9 cellular contexts compared by ENCODE assay signal in the genomic region with DNA sequence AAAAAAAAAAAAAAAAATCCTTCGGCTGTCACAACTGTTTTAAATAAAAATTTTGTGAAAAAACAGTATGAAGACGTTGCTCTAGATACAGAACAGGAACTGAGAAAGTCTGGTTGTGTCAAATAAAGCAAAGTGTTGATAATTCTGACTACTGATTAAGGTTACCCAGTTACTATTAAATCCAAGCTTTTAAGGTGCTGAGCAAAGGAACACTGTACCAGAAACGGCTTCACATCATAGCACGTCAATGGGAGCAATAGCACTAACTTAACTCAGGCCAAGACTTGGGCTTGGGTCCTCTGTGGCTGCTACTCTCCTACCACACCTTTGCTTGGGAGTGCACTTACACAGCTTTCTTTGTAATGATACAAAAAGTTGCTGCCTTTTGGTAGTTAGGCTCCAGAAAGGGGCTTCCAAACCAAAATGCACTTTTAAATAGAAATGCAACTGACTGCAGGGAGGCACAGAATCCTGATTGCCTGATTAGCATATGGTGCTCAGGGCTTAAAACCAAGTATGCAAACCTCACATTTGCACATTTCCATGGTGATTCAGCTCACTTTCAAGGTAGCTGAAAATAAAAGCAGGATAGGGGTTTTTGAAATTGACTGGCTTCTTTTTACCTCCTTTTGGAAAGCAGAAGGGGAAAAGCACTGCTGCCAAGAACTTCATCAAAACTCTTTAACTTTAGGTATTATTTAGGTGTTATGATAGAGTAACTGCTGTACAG. TPM values are rescaled to one million over a fixed set of nuclear protein-coding genes. Genes with fewer than 3 reads are reported as not detected.
DNase-seq lines count a peak whose midpoint lies in the region; ATAC-seq and TF ChIP-seq lines count a peak whose summit lies in the region.
"Had no signal": no experiment of that assay in that cellular context is flagged by ENCODE, and none has a peak within 500 bp of the region (broad histone marks: within the 10 kb centered on the region; RNA-seq: fewer than 3 reads in every experiment).

No MANE protein-coding gene starts in this region.

- H3K27me3 ChIP-seq in liver (ENCODE audit: control insufficient read depth in 4 of 4, insufficient read depth in 4 of 4, low read length in 3 of 4) (no peaks in the 10 kb centered on the region), upper lobe of left lung (no peaks in the 10 kb centered on the region)

- peak overlapping the region; percentile 94 for H3K27ac Mint-ChIP-seq in activated naive CD4-positive, alpha-beta T cell treated with anti-CD3 and anti-CD28 coated beads, Interleukin-2, amount 10 ng/mL, durations not matched to agents 7 days and 5 days
- H3K27ac Mint-ChIP-seq in activated naive CD4-positive, alpha-beta T cell treated with anti-CD3 and anti-CD28 coated beads, Interleukin-2, amount 50 U/mL, for 72 hours, result peak overlapping the region; percentile 96 to 99

- TF ChIP-seq CTCF in liver (IDR thresholded peaks at IDR 0.05; ENCODE audit: low read depth, low read length, missing input control) (no peak), upper lobe of left lung (IDR thresholded peaks at IDR 0.05) (no peak), lower leg skin (IDR thresholded peaks at IDR 0.05) (no peak)

- peaks cover 16 to 61% (median 40%) of the 10 kb centered on the region in 4 donors for H3K4me1 ChIP-seq in liver (ENCODE audit: control insufficient read depth in 4 of 4, insufficient read depth in 4 of 4, low read length in 3 of 4)
- peaks cover 70 to 80% (median 75%) of the 10 kb centered on the region in 4 donors for H3K4me1 ChIP-seq in upper lobe of left lung

- ATAC-seq in activated naive CD4-positive, alpha-beta T cell treated with anti-CD3 and anti-CD28 coated beads, Interleukin-2, amount 50 U/mL, for 72 hours, result peak in 1 of 2 donors; percentile 30
- ATAC-seq in upper lobe of left lung (ENCODE audit: low FRiP score in 2 of 2), result no peak
- ATAC-seq: sciatic nerve had no signal

- H3K4me1 Mint-ChIP-seq in activated naive CD4-positive, alpha-beta T cell treated with anti-CD3 and anti-CD28 coated beads, Interleukin-2, amount 10 ng/mL, durations not matched to agents 7 days and 5 days, result peaks cover 68% of the 10 kb centered on the region

- no peaks in the 10 kb centered on the region for H3K27me3 Mint-ChIP-seq in activated naive CD4-positive, alpha-beta T cell treated with anti-CD3 and anti-CD28 coated beads, Interleukin-2, amount 10 ng/mL, durations not matched to agents 7 days and 5 days

- TF ChIP-seq EP300 in upper lobe of left lung (IDR thresholded peaks at IDR 0.05), result no peak

- H3K9me3 Mint-ChIP-seq in activated naive CD4-positive, alpha-beta T cell treated with anti-CD3 and anti-CD28 coated beads, Interleukin-2, amount 10 ng/mL, durations not matched to agents 7 days and 5 days, result no peaks in the 10 kb centered on the region
- no peaks in the 10 kb centered on the region for H3K9me3 Mint-ChIP-seq in activated naive CD4-positive, alpha-beta T cell treated with anti-CD3 and anti-CD28 coated beads, Interleukin-2, amount 50 U/mL, for 72 hours

- peak overlapping the region in 1 of 2 donors; percentile 36 for H3K9ac ChIP-seq in liver (ENCODE audit: low read depth in 1 of 2, low read length in 2 of 2)

- peaks cover 8 to 41% (median 30%) of the 10 kb centered on the region in 4 donors for H3K36me3 ChIP-seq in liver (ENCODE audit: control insufficient read depth in 4 of 4, insufficient read depth in 3 of 4, low read depth in 1 of 4, low read length in 3 of 4)
- peaks cover 35 to 82% (median 57%) of the 10 kb centered on the region in 4 donors for H3K36me3 ChIP-seq in upper lobe of left lung

- H3K9me3 ChIP-seq in liver (ENCODE audit: control insufficient read depth in 4 of 4, low read length in 3 of 4) (no peaks in the 10 kb centered on the region), upper lobe of left lung (no peaks in the 10 kb centered on the region)

- DNase-seq in activated naive CD4-positive, alpha-beta T cell treated with anti-CD3 and anti-CD28 coated beads, Interleukin-2, amount 10 ng/mL, durations not matched to agents 7 days and 5 days, result no peak
- no peak for DNase-seq in activated naive CD4-positive, alpha-beta T cell (lab: John Stamatoyannopoulos, UW)
- DNase-seq in activated naive CD4-positive, alpha-beta T cell treated with anti-CD3 and anti-CD28 coated beads, Interleukin-2, amount 50 U/mL, for 72 hours (ENCODE audit: low spot score in 2 of 2), result peak in 1 of 2 donors; percentile 22
- DNase-seq in upper lobe of left lung, result no peak
- DNase-seq in SIG-M5 (lab: John Stamatoyannopoulos, UW), result no peak
- DNase-seq in lower leg skin (ENCODE audit: low spot score in 2 of 2), result no peak
- no peak for DNase-seq in AG20443 (ENCODE audit: low spot score)

- CTCF ChIA-PET in activated naive CD4-positive, alpha-beta T cell treated with anti-CD3 and anti-CD28 coated beads, Interleukin-2, amount 10 ng/mL, durations not matched to agents 7 days and 5 days (lab: Charles Lee), result interaction anchor here (13.1 kb wide), 1 partner anchor 10 kb away, joined by 221 read pairs; no protein-coding TSS in a partner anchor

- H3K4me3 ChIP-seq in liver (ENCODE audit: low read depth in 1 of 3, low read length in 3 of 3) (no peak overlapping the region), upper lobe of left lung (peak overlapping the region in 3 of 4 donors; percentile 61 to 93 (median 83)), lower leg skin (ENCODE audit: low read depth, poor library complexity, severe bottlenecking) (no peak overlapping the region)

- H3K36me3 Mint-ChIP-seq in activated naive CD4-positive, alpha-beta T cell treated with anti-CD3 and anti-CD28 coated beads, Interleukin-2, amount 10 ng/mL, durations not matched to agents 7 days and 5 days, result peaks cover 88% of the 10 kb centered on the region
- peaks cover 49 to 75% of the 10 kb centered on the region in 2 donors for H3K36me3 Mint-ChIP-seq in activated naive CD4-positive, alpha-beta T cell treated with anti-CD3 and anti-CD28 coated beads, Interleukin-2, amount 50 U/mL, for 72 hours

- TF ChIP-seq POLR2A in upper lobe of left lung (IDR thresholded peaks at IDR 0.05) (peak in 1 of 4 donors; percentile 10), lower leg skin (IDR thresholded peaks at IDR 0.05) (no peak)

- WGBS in liver, result 66% methylated on average over 4 of the region's 4 CpGs
- WGBS in upper lobe of left lung, 2 donors, result 47 to 53% methylated on average over 4 of the region's 4 CpGs
- 45 to 46% methylated on average over 4 of the region's 4 CpGs for WGBS in lower leg skin, 2 donors

- intact Hi-C loops in lower leg skin (cut with DNase I; ENCODE audit: low total_unique reads), result no loop called here

- TF ChIP-seq RAD21 in liver (IDR thresholded peaks at IDR 0.05), result no peak

- H3K4me3 Mint-ChIP-seq in activated naive CD4-positive, alpha-beta T cell treated with anti-CD3 and anti-CD28 coated beads, Interleukin-2, amount 10 ng/mL, durations not matched to agents 7 days and 5 days, result peak overlapping the region; percentile 96

- peak overlapping the region; percentile 49 to 62 for H3K27ac ChIP-seq in liver (ENCODE audit: low read depth in 1 of 2, low read length in 2 of 2)
- H3K27ac ChIP-seq in upper lobe of left lung, result peak overlapping the region; percentile 98 to 100 (median 99)

TF ChIP-seq in liver, 16 proteins besides CTCF, POLR2A, EP300 and RAD21 (continues in another document):
- TF ChIP-seq SP1 (IDR thresholded peaks at IDR 0.05) (no peak), EGR1 (IDR thresholded peaks at IDR 0.05; ENCODE audit: low read depth in 2 of 2) (no peak), FOXA2 (IDR thresholded peaks at IDR 0.05) (no peak), HNF4G (IDR thresholded peaks at IDR 0.05) (no peak), YY1 (IDR thresholded peaks at IDR 0.05) (no peak), FOXA1 (IDR thresholded peaks at IDR 0.05) (no peak)
- TF ChIP-seq, protein P1, sequence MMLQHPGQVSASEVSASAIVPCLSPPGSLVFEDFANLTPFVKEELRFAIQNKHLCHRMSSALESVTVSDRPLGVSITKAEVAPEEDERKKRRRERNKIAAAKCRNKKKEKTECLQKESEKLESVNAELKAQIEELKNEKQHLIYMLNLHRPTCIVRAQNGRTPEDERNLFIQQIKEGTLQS (IDR thresholded peaks at IDR 0.05), result no peak
- TF ChIP-seq, protein P2, sequence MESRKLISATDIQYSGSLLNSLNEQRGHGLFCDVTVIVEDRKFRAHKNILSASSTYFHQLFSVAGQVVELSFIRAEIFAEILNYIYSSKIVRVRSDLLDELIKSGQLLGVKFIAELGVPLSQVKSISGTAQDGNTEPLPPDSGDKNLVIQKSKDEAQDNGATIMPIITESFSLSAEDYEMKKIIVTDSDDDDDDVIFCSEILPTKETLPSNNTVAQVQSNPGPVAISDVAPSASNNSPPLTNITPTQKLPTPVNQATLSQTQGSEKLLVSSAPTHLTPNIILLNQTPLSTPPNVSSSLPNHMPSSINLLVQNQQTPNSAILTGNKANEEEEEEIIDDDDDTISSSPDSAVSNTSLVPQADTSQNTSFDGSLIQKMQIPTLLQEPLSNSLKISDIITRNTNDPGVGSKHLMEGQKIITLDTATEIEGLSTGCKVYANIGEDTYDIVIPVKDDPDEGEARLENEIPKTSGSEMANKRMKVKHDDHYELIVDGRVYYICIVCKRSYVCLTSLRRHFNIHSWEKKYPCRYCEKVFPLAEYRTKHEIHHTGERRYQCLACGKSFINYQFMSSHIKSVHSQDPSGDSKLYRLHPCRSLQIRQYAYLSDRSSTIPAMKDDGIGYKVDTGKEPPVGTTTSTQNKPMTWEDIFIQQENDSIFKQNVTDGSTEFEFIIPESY (IDR thresholded peaks at IDR 0.05), result no peak

RNA-seq across cellular contexts. Expression of a gene that starts 6.3 kb away (rescaled TPM):
- 100 to 1,000 TPM; 277 to 307 TPM for total RNA-seq in activated naive CD4-positive, alpha-beta T cell treated with anti-CD3 and anti-CD28 coated beads, Interleukin-2, amount 50 U/mL, for 72 hours
- total RNA-seq in liver (100 to 1,000 TPM in 1 of 2 donors, 10 to 100 TPM in 1; 94.6 to 181 TPM), upper lobe of left lung (100 to 1,000 TPM; 188 to 580 (median 425) TPM), lower leg skin (100 to 1,000 TPM; 282 to 445 (median 360) TPM)
- 10 to 100 TPM; 23.4 to 65.4 TPM for polyA plus RNA-seq in liver

RNA-seq across cellular contexts. Expression of a gene that starts 23.9 kb away (rescaled TPM):
- 1 to 10 TPM in 1 of 2 donors, under 1 TPM in 1; 0.96 to 2.9 TPM for total RNA-seq in activated naive CD4-positive, alpha-beta T cell treated with anti-CD3 and anti-CD28 coated beads, Interleukin-2, amount 50 U/mL, for 72 hours
- total RNA-seq in liver (10 to 100 TPM in 1 of 2 donors, 1 to 10 TPM in 1; 5.6 to 11.5 TPM), upper lobe of left lung (100 to 1,000 TPM in 4 of 6 donors, 10 to 100 TPM in 2; 40.3 to 169 (median 139) TPM), lower leg skin (10 to 100 TPM; 10.1 to 15.9 (median 13.6) TPM)
- polyA plus RNA-seq in liver, result 10 to 100 TPM; 11.4 to 12.2 TPM

RNA-seq across cellular contexts. Expression of a gene that starts 56.3 kb away (rescaled TPM):
- total RNA-seq in activated naive CD4-positive, alpha-beta T cell treated with anti-CD3 and anti-CD28 coated beads, Interleukin-2, amount 50 U/mL, for 72 hours, result 100 to 1,000 TPM; 133 to 183 TPM
- total RNA-seq in liver (10 to 100 TPM; 53.2 to 57.3 TPM), upper lobe of left lung (100 to 1,000 TPM; 141 to 271 (median 212) TPM), lower leg skin (100 to 1,000 TPM; 250 to 393 (median 345) TPM)
- 10 to 100 TPM; 19.0 to 59.8 TPM for polyA plus RNA-seq in liver

RNA-seq across cellular contexts. Expression of a gene that starts 57.5 kb away (rescaled TPM):
- under 1 TPM; 0.66 to 0.89 TPM for total RNA-seq in activated naive CD4-positive, alpha-beta T cell treated with anti-CD3 and anti-CD28 coated beads, Interleukin-2, amount 50 U/mL, for 72 hours
- total RNA-seq in liver (not detected), upper lobe of left lung (1 to 10 TPM in 1 of 6 donors, not detected in 5; 4.2 TPM), lower leg skin (1 to 10 TPM in 1 of 4 donors, not detected in 3; 1.1 TPM)
- polyA plus RNA-seq in liver, result not detected
- total RNA-seq: sciatic nerve had no signal

Comparison
In these comparisons a context has a peak if more than half of its experiments do, and no peak if none do; other contexts are left out.
1. H3K4me3 ChIP-seq: peak in upper lobe of left lung (3 of 4); none in liver (0 of 3) and lower leg skin (single experiment).